Comparison of ENCODE assay signal across 8 cellular contexts in the genomic region with DNA sequence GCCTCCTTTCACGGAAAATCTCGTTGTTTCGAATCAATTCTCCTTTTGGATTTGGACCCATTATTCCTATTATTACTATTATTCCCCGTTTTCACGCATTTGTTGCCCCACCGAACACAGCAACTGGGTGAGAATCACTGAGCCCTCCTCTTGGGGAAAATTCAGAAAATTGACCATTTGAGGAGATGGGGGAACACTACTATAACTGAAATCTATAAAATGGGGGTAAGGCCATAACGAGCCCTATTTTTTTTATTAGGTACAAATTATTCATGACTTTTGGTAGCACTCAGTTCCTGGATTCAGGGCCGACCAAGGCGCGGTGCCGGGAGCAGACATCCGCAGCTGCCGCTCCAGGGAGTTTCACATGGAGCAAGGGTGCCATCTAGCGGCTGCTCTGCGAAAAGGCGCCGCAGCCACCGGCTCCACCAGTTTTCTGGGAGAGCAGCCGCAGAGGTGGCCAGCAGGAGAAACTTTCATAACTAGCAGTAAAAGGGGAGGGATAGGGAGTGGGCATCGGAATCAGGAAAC. TPM values are rescaled to one million over a fixed set of nuclear protein-coding genes. Genes with fewer than 3 reads are reported as not detected.
DNase-seq lines count a peak whose midpoint lies in the region; ATAC-seq and TF ChIP-seq lines count a peak whose summit lies in the region.

No MANE protein-coding gene starts in this region.

- peaks cover 12% of the 10 kb centered on the region for H3K4me1 ChIP-seq in lower lobe of right lung

- peaks cover 42% of the 10 kb centered on the region for H3K4me1 Mint-ChIP-seq in activated CD4-positive, alpha-beta memory T cell treated with anti-CD3 and anti-CD28 coated beads for 36 hours (ENCODE audit: low read depth)

- no peaks in the 10 kb centered on the region for H3K9me3 Mint-ChIP-seq in activated CD4-positive, alpha-beta memory T cell treated with anti-CD3 and anti-CD28 coated beads for 36 hours

- peak overlapping the region; percentile 17 for H3K4me3 Mint-ChIP-seq in activated CD4-positive, alpha-beta memory T cell treated with anti-CD3 and anti-CD28 coated beads for 36 hours

- intact Hi-C loops in activated CD4-positive, alpha-beta memory T cell treated with anti-CD3 and anti-CD28 coated beads for 36 hours (cut with micrococcal nuclease): loop anchor here (5.0 to 10.0 kb wide), 2 partner anchors 104 to 484 kb away; partner anchors contain the start of genes PRAC1 and PRAC2
- intact Hi-C loops in lower lobe of right lung (cut with DNase I): no loop called here

- H3K27ac Mint-ChIP-seq in activated CD4-positive, alpha-beta memory T cell treated with anti-CD3 and anti-CD28 coated beads for 36 hours: peak overlapping the region; percentile 40

- H3K4me3 ChIP-seq in AG09309 (ENCODE audit: control insufficient read depth, low read depth, low read length) (no peak overlapping the region), lower lobe of right lung (no peak overlapping the region)

- H3K36me3 ChIP-seq in lower lobe of right lung: no peaks in the 10 kb centered on the region

- peaks cover 89% of the 10 kb centered on the region for H3K27me3 Mint-ChIP-seq in activated CD4-positive, alpha-beta memory T cell treated with anti-CD3 and anti-CD28 coated beads for 36 hours

- TF ChIP-seq CTCF in AG09309 (IDR thresholded peaks at IDR 0.05; ENCODE audit: control insufficient read depth, insufficient read depth, low read depth, low read length, missing control alignments) (peak; percentile 96), lower lobe of right lung (IDR thresholded peaks at IDR 0.05) (peak; percentile 97)

- POLR2A ChIA-PET in activated CD4-positive, alpha-beta memory T cell treated with anti-CD3 and anti-CD28 coated beads for 36 hours (lab: Charles Lee): no interaction called here

- ATAC-seq in lower lobe of right lung (peak; percentile 91 to 94), HG03280 (IDR thresholded peaks at IDR 0.05; ENCODE audit: unreplicated experiment) (no peak)

- H3K9me3 ChIP-seq in lower lobe of right lung: no peaks in the 10 kb centered on the region

- DNase-seq in AG09309 (ENCODE audit: low read depth) (peak; percentile 18), H4 (ENCODE audit: low spot score) (peak; percentile 74), NCI-H82 (lab: John Stamatoyannopoulos, UW) (peak; percentile 86), dermis blood vessel endothelial cell (peak; percentile 92), lower lobe of right lung (peak; percentile 89)
- peak; percentile 89 for DNase-seq in activated CD4-positive, alpha-beta memory T cell treated with anti-CD3 and anti-CD28 coated beads for 36 hours
- DNase-seq in stimulated activated CD4-positive, alpha-beta T cell treated with anti-CD3 and anti-CD28 coated beads, TNF-alpha, amount 100 ng/mL, for 1 hour (ENCODE audit: low read depth in 3 of 3, low spot score in 1 of 3): peak; percentile 51 to 82 (median 71)

- H3K27me3 ChIP-seq in lower lobe of right lung (ENCODE audit: low read depth): peaks cover 97% of the 10 kb centered on the region

- no peaks in the 10 kb centered on the region for H3K36me3 Mint-ChIP-seq in activated CD4-positive, alpha-beta memory T cell treated with anti-CD3 and anti-CD28 coated beads for 36 hours

- CTCF ChIA-PET in activated CD4-positive, alpha-beta memory T cell treated with anti-CD3 and anti-CD28 coated beads for 36 hours (lab: Charles Lee): interaction anchor here (0.5 to 4.9 kb wide), 39 partner anchors 9 to 607 kb away, joined by 3 to 22 read pairs (median 5); partner anchors contain the start of genes CBX1 and HOXB5

- H3K27ac ChIP-seq in lower lobe of right lung: no peak overlapping the region

RNA-seq across cellular contexts. Expression of gene HOXB8, which starts 3.3 kb away (rescaled TPM):
- total RNA-seq in H4 (2014; rRNA removed; shearing (Covaris generic)): 1.2 and 6.3 TPM in 2 replicates
- not detected for total RNA-seq in activated CD4-positive, alpha-beta memory T cell treated with anti-CD3 and anti-CD28 coated beads for 36 hours
- total RNA-seq in dermis blood vessel endothelial cell: 1.2 and 4.1 TPM in 2 replicates
- 0.21 TPM for total RNA-seq in lower lobe of right lung

RNA-seq across cellular contexts. Expression of gene HOXB7, which starts 7.6 kb away (rescaled TPM):
- total RNA-seq in H4 (2014; rRNA removed; shearing (Covaris generic)): 21.2 and 22.4 TPM in 2 replicates
- total RNA-seq in activated CD4-positive, alpha-beta memory T cell treated with anti-CD3 and anti-CD28 coated beads for 36 hours: under 1 TPM; 0.36 to 0.44 TPM
- total RNA-seq in dermis blood vessel endothelial cell (9.9 and 11.4 TPM in 2 replicates), lower lobe of right lung (2.4 TPM)

RNA-seq across cellular contexts. Expression of gene HOXB9, which starts 7.7 kb away (rescaled TPM):
- 23.1 and 26.1 TPM in 2 replicates for total RNA-seq in H4 (2014; rRNA removed; shearing (Covaris generic))
- total RNA-seq in activated CD4-positive, alpha-beta memory T cell treated with anti-CD3 and anti-CD28 coated beads for 36 hours: 1 to 10 TPM; 1.4 to 1.5 TPM
- total RNA-seq in dermis blood vessel endothelial cell (0.47 and 1.0 TPM in 2 replicates), lower lobe of right lung (not detected)

RNA-seq across cellular contexts. Expression of gene HOXB6, which starts 13.6 kb away (rescaled TPM):
- 1.4 and 3.1 TPM in 2 replicates for total RNA-seq in H4 (2014; rRNA removed; shearing (Covaris generic))
- under 1 TPM; 0.21 to 0.22 TPM for total RNA-seq in activated CD4-positive, alpha-beta memory T cell treated with anti-CD3 and anti-CD28 coated beads for 36 hours
- total RNA-seq in dermis blood vessel endothelial cell (7.5 and 11.9 TPM in 2 replicates), lower lobe of right lung (4.4 TPM)

RNA-seq across cellular contexts. Expression of gene HOXB5, which starts 24.9 kb away (rescaled TPM):
- 0.43 TPM in 1 of 2 replicates, not detected in the other for total RNA-seq in H4 (2014; rRNA removed; shearing (Covaris generic))
- total RNA-seq in activated CD4-positive, alpha-beta memory T cell treated with anti-CD3 and anti-CD28 coated beads for 36 hours: not detected
- total RNA-seq in dermis blood vessel endothelial cell (0.17 and 0.23 TPM in 2 replicates), lower lobe of right lung (3.9 TPM)

Comparison
In these comparisons a context has a peak if more than half of its experiments do, and no peak if none do; other contexts are left out.
1. DNase-seq: peak in every context shown above with its lines; median percentile 92 in dermis blood vessel endothelial cell; 89 in activated CD4-positive, alpha-beta memory T cell treated with anti-CD3 and anti-CD28 coated beads for 36 hours; 89 in lower lobe of right lung; 86 in NCI-H82; 74 in H4; 71 in stimulated activated CD4-positive, alpha-beta T cell treated with anti-CD3 and anti-CD28 coated beads, TNF-alpha, amount 100 ng/mL, for 1 hour; 18 in AG09309.